34 cellular contexts compared by ENCODE assay signal in the genomic region with DNA sequence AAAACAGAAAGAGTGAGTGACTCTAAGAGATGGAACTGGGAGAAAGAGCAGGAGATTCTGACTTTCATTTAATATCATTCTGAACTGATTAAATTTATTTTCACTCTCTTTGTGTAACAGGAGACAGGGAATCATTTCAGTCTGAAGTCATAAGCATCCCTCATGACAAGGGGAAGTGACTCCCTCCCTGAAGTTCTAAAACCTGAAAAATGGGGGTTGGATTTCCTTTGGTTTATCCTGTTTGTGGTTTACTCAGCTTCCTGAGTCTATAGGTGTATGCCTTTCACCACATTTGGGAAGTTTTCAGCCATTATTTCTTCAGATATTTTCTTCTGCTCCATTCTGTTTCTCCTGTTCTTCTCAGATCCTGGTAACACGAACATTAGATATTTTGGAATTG. TPM values are rescaled to one million over a fixed set of nuclear protein-coding genes. Genes with fewer than 3 reads are reported as not detected.
DNase-seq lines count a peak whose midpoint lies in the region; ATAC-seq, FAIRE-seq and TF ChIP-seq lines count a peak whose summit lies in the region.
"Had no signal": no experiment of that assay in that cellular context is flagged by ENCODE, and none has a peak within 500 bp of the region (broad histone marks: within the 10 kb centered on the region; RNA-seq: fewer than 3 reads in every experiment).

No MANE protein-coding gene starts in this region.

- H3K9me3 ChIP-seq in DND-41 (ENCODE audit: insufficient read depth, low read length, severe bottlenecking) (no peaks in the 10 kb centered on the region), neutrophil (no peaks in the 10 kb centered on the region)
- H3K9me3 ChIP-seq: HAP-1, psoas muscle, tibial nerve had no signal

- peak overlapping the region in 2 of 3 donors; percentile 42 to 47 for H3K27ac Mint-ChIP-seq in IgD-negative memory B cell
- H3K27ac Mint-ChIP-seq: activated CD4-positive, alpha-beta T cell treated with anti-CD3 and anti-CD28 coated beads, Interleukin-2, amount 10 ng/mL, durations not matched to agents 24 days and 14 days; activated naive CD8-positive, alpha-beta T cell treated with anti-CD3 and anti-CD28 coated beads, Interleukin-2, amount 10 ng/mL, durations not matched to agents 7 days and 5 days had no signal

- peaks cover 41 to 51% (median 43%) of the 10 kb centered on the region in 3 donors for H3K4me1 Mint-ChIP-seq in IgD-negative memory B cell

- FAIRE-seq in H54 (lab: Jason Lieb, UNC), result no peak
- FAIRE-seq: colon, HepG2, islet of Langerhans, RCC 7860 had no signal

- H3K9ac ChIP-seq in DND-41 (ENCODE audit: low read depth, low read length), result peak overlapping the region; percentile 1; the same call in 1 of the 2 replicates

- TF ChIP-seq POLR2A in H54 (IDR thresholded peaks at IDR 0.05; ENCODE audit: low read depth, low read length), result no peak

- H3K4me3 Mint-ChIP-seq in IgD-negative memory B cell, result peak overlapping the region in 2 of 4 donors; percentile 31 to 43
- H3K4me3 Mint-ChIP-seq: activated CD4-positive, alpha-beta T cell treated with anti-CD3 and anti-CD28 coated beads, Interleukin-2, amount 10 ng/mL, durations not matched to agents 24 days and 14 days; activated naive CD8-positive, alpha-beta T cell treated with anti-CD3 and anti-CD28 coated beads, Interleukin-2, amount 10 ng/mL, durations not matched to agents 7 days and 5 days had no signal

- no peak for DNase-seq in DND-41
- peak; percentile 67 to 88 for DNase-seq in dermis microvascular lymphatic vessel endothelial cell (ENCODE audit: low read depth in 2 of 2)
- no peak for DNase-seq in GM03348 (ENCODE audit: low spot score)
- DNase-seq in DMS153 treated with DMSO at 0.1 percent for 48 hours (lab: John Stamatoyannopoulos, UW; ENCODE audit: unreplicated experiment), result no peak
- DNase-seq in H54 (ENCODE audit: insufficient read length, low spot score), result no peak
- DNase-seq: activated CD4-positive, alpha-beta T cell treated with anti-CD3 and anti-CD28 coated beads, Interleukin-2, amount 10 ng/mL, durations not matched to agents 24 days and 14 days; activated naive CD8-positive, alpha-beta T cell treated with anti-CD3 and anti-CD28 coated beads, Interleukin-2, amount 10 ng/mL, durations not matched to agents 7 days and 5 days; aorta; Calu3; effector CD8-positive, alpha-beta T cell; erythroblast; glutamatergic neuron; left ventricle myocardium superior; midbrain; naive B cell; NCI-H1694; NCI-H446; NCI-H748 treated with DMSO at 0.1 percent for 48 hours; occipital lobe; psoas muscle; SIG-M5; stimulated activated CD4-positive, alpha-beta T cell treated with anti-CD3 and anti-CD28 coated beads, Interleukin-2, amount 100 ng/mL, for 48 hours; SW 1271; T1000 had no signal

- H3K27ac ChIP-seq in DND-41 (ENCODE audit: low read length) (peak overlapping the region; percentile 80), neutrophil (peak overlapping the region; percentile 39)
- H3K27ac ChIP-seq: cardiac muscle cell, psoas muscle, tibial nerve had no signal

- H3K4me1 ChIP-seq in DND-41 (ENCODE audit: insufficient read depth, low read length), result peaks cover 50% of the 10 kb centered on the region
- peaks cover 57 to 62% of the 10 kb centered on the region in 2 experiments for H3K4me1 ChIP-seq in neutrophil (ENCODE audit: control insufficient read depth in 1 of 2, insufficient read depth in 1 of 2, low read depth in 1 of 2, low read length in 1 of 2)

- no peaks in the 10 kb centered on the region for H3K9me3 Mint-ChIP-seq in IgD-negative memory B cell

- ATAC-seq in DND-41 (ENCODE audit: insufficient read depth, low read depth), result no peak
- ATAC-seq: HepG2, left ventricle myocardium superior, psoas muscle, sciatic nerve had no signal

- H3K4me3 ChIP-seq in DND-41 (ENCODE audit: low read depth in 1 of 2, low read length in 2 of 2), result no peak overlapping the region
- H3K4me3 ChIP-seq in neutrophil (ENCODE audit: low read depth in 1 of 2, low read length in 1 of 2), result no peak overlapping the region
- H3K4me3 ChIP-seq: cardiac muscle cell, HAP-1, psoas muscle, tibial nerve had no signal

- peaks cover 12% of the 10 kb centered on the region for H4K20me1 ChIP-seq in DND-41 (ENCODE audit: insufficient read depth, low read length)

- peak overlapping the region; percentile 33 for H3K4me2 ChIP-seq in DND-41 (ENCODE audit: insufficient read depth, low read length)

- peaks cover 2% of the 10 kb centered on the region for H3K36me3 Mint-ChIP-seq in IgD-negative memory B cell
- H3K36me3 Mint-ChIP-seq: naive B cell had no signal

- H3K79me2 ChIP-seq in DND-41 (ENCODE audit: insufficient read depth, low read length), result peaks cover 19% of the 10 kb centered on the region

- no peak overlapping the region for H2AFZ ChIP-seq in DND-41 (ENCODE audit: low read depth, low read length)

- H3K27me3 ChIP-seq in DND-41 (ENCODE audit: insufficient read depth, low read length, poor library complexity) (no peaks in the 10 kb centered on the region), neutrophil (no peaks in the 10 kb centered on the region)

- H3K36me3 ChIP-seq in DND-41 (ENCODE audit: insufficient read depth, low read length) (peaks cover 3% of the 10 kb centered on the region; the same call in 1 of the 2 replicates), neutrophil (peaks cover 2% of the 10 kb centered on the region)
- H3K36me3 ChIP-seq: cardiac muscle cell, HAP-1, tibial nerve had no signal

- TF ChIP-seq CTCF in DND-41 (IDR thresholded peaks at IDR 0.05; ENCODE audit: borderline replicate concordance, extremely low read depth, low read length, poor library complexity, severe bottlenecking), result no peak
- TF ChIP-seq CTCF in neutrophil (IDR thresholded peaks at IDR 0.05), result no peak

- no peaks in the 10 kb centered on the region for H3K27me3 Mint-ChIP-seq in IgD-negative memory B cell
- H3K27me3 Mint-ChIP-seq: naive B cell had no signal

RNA-seq across cellular contexts. Expression of a gene that starts 3.4 kb away (rescaled TPM):
- 36.1 TPM for polyA plus RNA-seq in IgD-negative memory B cell
- 276 and 393 TPM in 2 replicates for total RNA-seq in dermis microvascular lymphatic vessel endothelial cell

Comparison
In these comparisons a context has a peak if more than half of its experiments do, and no peak if none do; other contexts are left out.
1. DNase-seq: peak in dermis microvascular lymphatic vessel endothelial cell (2 of 2); none in DND-41 (single experiment), GM03348 (single experiment), DMS153 treated with DMSO at 0.1 percent for 48 hours (single experiment) and H54 (single experiment).